ENCODE assay signal across 1 cellular context in the genomic region with DNA sequence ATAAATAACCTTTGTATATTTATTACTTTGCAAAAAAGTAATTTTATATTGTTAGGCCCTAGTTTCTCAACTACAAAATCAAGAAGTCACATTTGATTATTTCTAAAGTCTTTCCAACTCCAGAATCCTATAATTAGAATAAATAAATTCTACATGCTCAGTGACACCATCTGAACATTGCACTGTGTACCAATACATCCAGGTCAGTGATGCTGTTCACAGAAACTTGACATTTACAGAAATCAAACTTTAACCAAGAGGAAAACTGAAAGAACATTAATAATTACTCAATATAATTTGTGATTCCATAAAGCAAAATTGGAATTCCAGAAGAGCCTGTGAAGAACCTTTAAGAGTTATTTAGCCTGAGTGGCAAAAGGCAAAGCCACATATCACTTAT.
TF ChIP-seq lines count a peak whose summit lies in the region.

No MANE protein-coding gene starts in this region.

TF ChIP-seq in IMR-90, 13 proteins besides CTCF, POLR2A, EP300 and RAD21:
- TF ChIP-seq BHLHE40 (IDR thresholded peaks at IDR 0.05; ENCODE audit: low read depth, low read length): no peak
- TF ChIP-seq MXI1 (IDR thresholded peaks at IDR 0.05; ENCODE audit: borderline replicate concordance, low read depth, low read length): no peak
- TF ChIP-seq MAFK (IDR thresholded peaks at IDR 0.05; ENCODE audit: low read depth, low read length): no peak
- TF ChIP-seq SMC3 (IDR thresholded peaks at IDR 0.05; ENCODE audit: low read depth, low read length): no peak
- TF ChIP-seq RFX5 (IDR thresholded peaks at IDR 0.05; ENCODE audit: low read depth, low read length): no peak
